In genomic region chr12:9256758-9257405, GRCh38 we compare ENCODE assay signal across 21 cellular contexts. TPM values are rescaled to one million over a fixed set of nuclear protein-coding genes. Genes with fewer than 3 reads are reported as not detected.
DNase-seq lines count a peak whose midpoint lies in the region; ATAC-seq, FAIRE-seq and TF ChIP-seq lines count a peak whose summit lies in the region.
"Had no signal": no experiment of that assay in that cellular context is flagged by ENCODE, and none has a peak within 500 bp of the region (broad histone marks: within the 10 kb centered on the region; RNA-seq: fewer than 3 reads in every experiment).

No MANE protein-coding gene starts in this region.

- no peaks in the 10 kb centered on the region for H3K9me3 ChIP-seq in HepG2 (ENCODE audit: low read length)
- no peaks in the 10 kb centered on the region for H3K9me3 ChIP-seq in right lobe of liver
- H3K9me3 ChIP-seq in SK-N-MC (ENCODE audit: low read depth, low read length) = no peaks in the 10 kb centered on the region
- H3K9me3 ChIP-seq: BLaER1 treated with 17β-estradiol and CSF1 and Interleukin-3, amounts not matched to agents 10 nM and 100 nM; HAP-1 had no signal

- no peak overlapping the region for H3K4me2 ChIP-seq in HepG2 (ENCODE audit: low read depth, low read length)
- H3K4me2 ChIP-seq: BLaER1 treated with 17β-estradiol and CSF1 and Interleukin-3, amounts not matched to agents 10 nM and 100 nM; GM23338 had no signal

- H3K27me3 Mint-ChIP-seq in activated T-helper 1 cell treated with anti-CD3 and anti-CD28 coated beads, Interleukin-12 subunit alpha, Interleukin-12 subunit beta, Interleukin-2, Interleukin-4 antibody, amounts not matched to agents 30 ng/mL and 10 ng/mL and 1 ng/mL, durations not matched to agents 14 hours and 24 hours and 36 hours (ENCODE audit: insufficient read depth) = peaks cover 5% of the 10 kb centered on the region

- no peak overlapping the region for H3K27ac Mint-ChIP-seq in activated T-helper 1 cell treated with anti-CD3 and anti-CD28 coated beads, Interleukin-12 subunit alpha, Interleukin-12 subunit beta, Interleukin-2, Interleukin-4 antibody, amounts not matched to agents 30 ng/mL and 10 ng/mL and 1 ng/mL, durations not matched to agents 14 hours and 24 hours and 36 hours
- H3K27ac Mint-ChIP-seq: CD4-positive, CD25-positive, alpha-beta regulatory T cell; GM23338; HFFc6 had no signal

- TF ChIP-seq EP300 in HepG2 (IDR thresholded peaks at IDR 0.05; ENCODE audit: low read depth in 2 of 2, low read length in 2 of 2) (no peak), HepG2 (CRISPR knock-in tag; IDR thresholded peaks at IDR 0.05; ENCODE audit: borderline replicate concordance) (no peak)

- in situ Hi-C loops in HepG2 (cut with HindIII; ENCODE audit: extremely low pct_ligation_motif_present, low pct_unique_long_range_greater_than_20kb) = no loop called here

- no peak for ATAC-seq in HepG2
- no peak for ATAC-seq in right lobe of liver
- ATAC-seq: GM12878 had no signal

- H3K27ac ChIP-seq in HepG2 (ENCODE audit: extremely low read length, insufficient read depth, low read length) = no peak overlapping the region
- H3K27ac ChIP-seq in right lobe of liver = no peak overlapping the region
- peak overlapping the region; percentile 73; the same call in 1 of the 2 replicates for H3K27ac ChIP-seq in SK-N-MC
- H3K27ac ChIP-seq: BLaER1 treated with 17β-estradiol and CSF1 and Interleukin-3, amounts not matched to agents 10 nM and 100 nM had no signal

- no peaks in the 10 kb centered on the region for H4K20me1 ChIP-seq in HepG2 (ENCODE audit: insufficient read depth, low read length)
- H4K20me1 ChIP-seq: BLaER1 treated with 17β-estradiol and CSF1 and Interleukin-3, amounts not matched to agents 10 nM and 100 nM had no signal

- H3K4me3 ChIP-seq in HepG2 (replicated peaks in 1 of 3; ENCODE audit: insufficient read depth in 1 of 3, low read depth in 2 of 3, low read length in 3 of 3) (no peak overlapping the region), right lobe of liver (no peak overlapping the region), SK-N-MC (peak overlapping the region; percentile 20)
- H3K4me3 ChIP-seq: BLaER1 treated with 17β-estradiol and CSF1 and Interleukin-3, amounts not matched to agents 10 nM and 100 nM; GM12878; GM23338; HAP-1 had no signal

- POLR2A ChIA-PET in HepG2 (lab: Yijun Ruan, JAX) = interaction anchor here (1.2 kb wide), 1 partner anchor 141 kb away, joined by 3 read pairs; the partner anchor contains the start of gene A2M

- no peak for TF ChIP-seq RAD21 in HepG2 (CRISPR knock-in tag; IDR thresholded peaks at IDR 0.05)

- no peak overlapping the region for H3K4me3 Mint-ChIP-seq in activated T-helper 1 cell treated with anti-CD3 and anti-CD28 coated beads, Interleukin-12 subunit alpha, Interleukin-12 subunit beta, Interleukin-2, Interleukin-4 antibody, amounts not matched to agents 30 ng/mL and 10 ng/mL and 1 ng/mL, durations not matched to agents 14 hours and 24 hours and 36 hours
- H3K4me3 Mint-ChIP-seq: CD4-positive, CD25-positive, alpha-beta regulatory T cell; GM23338; HFFc6 had no signal

- peaks cover 1% of the 10 kb centered on the region for H3K36me3 Mint-ChIP-seq in activated T-helper 1 cell treated with anti-CD3 and anti-CD28 coated beads, Interleukin-12 subunit alpha, Interleukin-12 subunit beta, Interleukin-2, Interleukin-4 antibody, amounts not matched to agents 30 ng/mL and 10 ng/mL and 1 ng/mL, durations not matched to agents 14 hours and 24 hours and 36 hours (ENCODE audit: low read depth)

- no TSS peak for BruUV-seq in HepG2 (replicated peaks; lab: Mats Ljungman, UMichigan)

- H3K9ac ChIP-seq in HepG2 (ENCODE audit: insufficient read depth, low read depth, low read length) = no peak overlapping the region
- H3K9ac ChIP-seq in SK-N-MC (ENCODE audit: insufficient read length) = peak overlapping the region; percentile 19
- H3K9ac ChIP-seq: BLaER1 treated with 17β-estradiol and CSF1 and Interleukin-3, amounts not matched to agents 10 nM and 100 nM had no signal

- intact Hi-C loops in HepG2 (cut with micrococcal nuclease; ENCODE audit: unreplicated experiment) (loop anchor here (10.0 kb wide), 1 partner anchor 142 kb away; the partner anchor contains the start of gene A2M), right lobe of liver (cut with DNase I) (no loop called here)
- intact Hi-C loops in activated T-helper 1 cell treated with anti-CD3 and anti-CD28 coated beads, Interleukin-12 subunit alpha, Interleukin-12 subunit beta, Interleukin-2, Interleukin-4 antibody, amounts not matched to agents 30 ng/mL and 10 ng/mL and 1 ng/mL, durations not matched to agents 14 hours and 24 hours and 36 hours (cut with micrococcal nuclease) = no loop called here

- H3K9me3 Mint-ChIP-seq in activated T-helper 1 cell treated with anti-CD3 and anti-CD28 coated beads, Interleukin-12 subunit alpha, Interleukin-12 subunit beta, Interleukin-2, Interleukin-4 antibody, amounts not matched to agents 30 ng/mL and 10 ng/mL and 1 ng/mL, durations not matched to agents 14 hours and 24 hours and 36 hours = no peaks in the 10 kb centered on the region
- H3K9me3 Mint-ChIP-seq: GM23338 had no signal

- H3K4me1 ChIP-seq in HepG2 (ENCODE audit: insufficient read depth, low read length) (peaks cover 25% of the 10 kb centered on the region), right lobe of liver (no peaks in the 10 kb centered on the region)
- H3K4me1 ChIP-seq: BLaER1 treated with 17β-estradiol and CSF1 and Interleukin-3, amounts not matched to agents 10 nM and 100 nM; HAP-1 had no signal

- H3K36me3 ChIP-seq in HepG2 (replicated peaks in 1 of 2; ENCODE audit: control insufficient read depth in 1 of 2, insufficient read depth in 2 of 2, low read length in 2 of 2) (no peaks in the 10 kb centered on the region), right lobe of liver (no peaks in the 10 kb centered on the region), SK-N-MC (ENCODE audit: insufficient read depth, low read length) (no peaks in the 10 kb centered on the region)
- H3K36me3 ChIP-seq: BLaER1 treated with 17β-estradiol and CSF1 and Interleukin-3, amounts not matched to agents 10 nM and 100 nM; HAP-1 had no signal

- CTCF ChIA-PET in HepG2 (lab: Yijun Ruan, JAX; ENCODE audit: low intra/inter-chr PET ratio, low total read pairs) = no interaction called here

- H2AFZ ChIP-seq in HepG2 (ENCODE audit: low read length) = no peak overlapping the region
- H2AFZ ChIP-seq: GM23338 had no signal

- 35% methylated on average over 1 of the region's 1 CpG for WGBS in HepG2 (ENCODE audit: low lambda C conversion rate)
- 50% methylated on average over 1 of the region's 1 CpG for WGBS in right lobe of liver (ENCODE audit: insufficient coverage, low coverage, low lambda C conversion rate, missing lambda C conversion rate)

- H3K27me3 ChIP-seq in HepG2 (ENCODE audit: control insufficient read depth in 1 of 2, insufficient read depth in 2 of 2, low read length in 2 of 2) (no peaks in the 10 kb centered on the region), right lobe of liver (no peaks in the 10 kb centered on the region)
- H3K27me3 ChIP-seq: BLaER1 treated with 17β-estradiol and CSF1 and Interleukin-3, amounts not matched to agents 10 nM and 100 nM had no signal

- no peak for TF ChIP-seq POLR2A in HepG2 (IDR thresholded peaks at IDR 0.05; ENCODE audit: insufficient read depth in 1 of 2, low read depth in 2 of 2, low read length in 2 of 2)
- TF ChIP-seq POLR2A in right lobe of liver (IDR thresholded peaks at IDR 0.05) = no peak

- peaks cover 5% of the 10 kb centered on the region for H3K4me1 Mint-ChIP-seq in activated T-helper 1 cell treated with anti-CD3 and anti-CD28 coated beads, Interleukin-12 subunit alpha, Interleukin-12 subunit beta, Interleukin-2, Interleukin-4 antibody, amounts not matched to agents 30 ng/mL and 10 ng/mL and 1 ng/mL, durations not matched to agents 14 hours and 24 hours and 36 hours (ENCODE audit: low read depth)

- H3K79me2 ChIP-seq in HepG2 (ENCODE audit: insufficient read depth, low read length) = no peaks in the 10 kb centered on the region

- DNase-seq in HepG2 (ENCODE audit: low spot score) = no peak
- no peak for DNase-seq in right lobe of liver
- DNase-seq in SK-N-MC (ENCODE audit: low read depth, low spot score) = peak; percentile 28
- DNase-seq in foreskin melanocyte = peak; percentile 64
- DNase-seq in GOT3 (lab: John Stamatoyannopoulos, UW) = no peak
- DNase-seq in nucleus accumbens (lab: John Stamatoyannopoulos, UW) = no peak
- no peak for DNase-seq in activated T-helper 1 cell treated with anti-CD3 and anti-CD28 coated beads, Interleukin-12 subunit alpha, Interleukin-12 subunit beta, Interleukin-2, Interleukin-4 antibody, amounts not matched to agents 30 ng/mL and 10 ng/mL and 1 ng/mL, durations not matched to agents 14 hours and 24 hours and 36 hours (ENCODE audit: low spot score)
- no peak for DNase-seq in retina
- DNase-seq: 8988T; ACHN; Calu3; CD4-positive, CD25-positive, alpha-beta regulatory T cell; DMS 273 treated with DMSO at 0.1 percent for 48 hours; HFFc6 had no signal

- no peak for TF ChIP-seq CTCF in HepG2 (CRISPR knock-in tag; IDR thresholded peaks at IDR 0.05)
- no peak for TF ChIP-seq CTCF in right lobe of liver (IDR thresholded peaks at IDR 0.05)

- no peak for FAIRE-seq in HepG2 (lab: Jason Lieb, UNC)
- FAIRE-seq: GM12878, GM18507, HTR-8/SVneo had no signal

RNA-seq across cellular contexts. Expression of gene PZP, which starts 48.7 kb away (rescaled TPM):
- total RNA-seq in HepG2 (2016; rRNA removed; fragmentation: Illumina TruSeq; extraction: Trizol) (0.89 and 1.1 TPM in 2 replicates), right lobe of liver (100 to 1,000 TPM in 1 of 6 experiments, 10 to 100 TPM in 2, 1 to 10 TPM in 2, under 1 TPM in 1; 0.86 to 158 (median 11.1) TPM)
- total RNA-seq in HepG2 (2016; cell fraction: cytosol; rRNA removed; fragmentation: Illumina TruSeq; extraction: Trizol; ENCODE audit: low read depth) = 0.26 TPM in 1 of 2 replicates, not detected in the other
- total RNA-seq in HepG2 (2016; cell fraction: insoluble cytoplasmic fraction; rRNA removed; fragmentation: Illumina TruSeq; extraction: Trizol) = 0.12 and 0.63 TPM in 2 replicates
- 0.09 TPM in 1 of 2 replicates, not detected in the other for total RNA-seq in HepG2 (2016; cell fraction: membrane; rRNA removed; fragmentation: Illumina TruSeq; extraction: Trizol)
- total RNA-seq in HepG2 (2016; cell fraction: nucleus; rRNA removed; fragmentation: Illumina TruSeq; extraction: Trizol) = 1.1 TPM in 2 replicates
- polyA plus RNA-seq in HepG2 (2011; rRNA removed) = 0.07 and 0.50 TPM in 2 replicates
- 0.04 TPM in 1 of 2 replicates, not detected in the other for polyA plus RNA-seq in HepG2 (2011; cell fraction: cytosol; rRNA removed)
- polyA plus RNA-seq in HepG2 (2011; cell fraction: nucleus; rRNA removed) = 0.09 and 0.16 TPM in 2 replicates
- polyA plus RNA-seq in HepG2 (2012) = 0.75 and 0.97 TPM in 2 replicates
- 0.17 and 0.20 TPM in 2 replicates for polyA plus RNA-seq in HepG2 (2016; cell fraction: cytosol; fragmentation: Illumina TruSeq; extraction: Trizol; ENCODE audit: low read depth)
- 0.84 and 1.7 TPM in 2 replicates for polyA plus RNA-seq in HepG2 (2016; cell fraction: insoluble cytoplasmic fraction; fragmentation: Illumina TruSeq; extraction: Trizol; ENCODE audit: low read depth)
- 0.21 and 0.30 TPM in 2 replicates for polyA plus RNA-seq in HepG2 (2016; cell fraction: membrane; fragmentation: Illumina TruSeq; extraction: Trizol; ENCODE audit: low read depth)
- polyA plus RNA-seq in HepG2 (2016; cell fraction: nucleus; fragmentation: Illumina TruSeq; extraction: Trizol; ENCODE audit: insufficient read depth, low read depth) = 0.86 and 1.7 TPM in 2 replicates
- polyA minus RNA-seq in HepG2 (2011; rRNA and poly(A)+ RNA removed; ENCODE audit: low replicate concordance) = 0.20 TPM in 1 of 2 replicates, not detected in the other
- not detected in 2 replicates for polyA minus RNA-seq in HepG2 (2011; cell fraction: cytosol; rRNA and poly(A)+ RNA removed)
- 0.25 and 0.26 TPM in 2 replicates for polyA minus RNA-seq in HepG2 (2011; cell fraction: nucleus; rRNA and poly(A)+ RNA removed)
- not detected in 2 replicates for total RNA-seq in activated T-helper 1 cell treated with anti-CD3 and anti-CD28 coated beads, Interleukin-12 subunit alpha, Interleukin-12 subunit beta, Interleukin-2, Interleukin-4 antibody, amounts not matched to agents 30 ng/mL and 10 ng/mL and 1 ng/mL, durations not matched to agents 14 hours and 24 hours and 36 hours
- total RNA-seq: Calu3; CD4-positive, CD25-positive, alpha-beta regulatory T cell; Daoy; GM12878; GM23338; HFFc6 had no signal
- polyA plus RNA-seq: GM12878 had no signal

Comparison
In these comparisons a context has a peak if more than half of its experiments do, and no peak if none do; other contexts are left out.
1. DNase-seq: peak in SK-N-MC (single experiment) and foreskin melanocyte (single experiment); none in HepG2 (single experiment), right lobe of liver (0 of 3), GOT3 (single experiment), nucleus accumbens (0 of 56), activated T-helper 1 cell treated with anti-CD3 and anti-CD28 coated beads, Interleukin-12 subunit alpha, Interleukin-12 subunit beta, Interleukin-2, Interleukin-4 antibody, amounts not matched to agents 30 ng/mL and 10 ng/mL and 1 ng/mL, durations not matched to agents 14 hours and 24 hours and 36 hours (single experiment) and retina (single experiment).